In the genomic region with DNA sequence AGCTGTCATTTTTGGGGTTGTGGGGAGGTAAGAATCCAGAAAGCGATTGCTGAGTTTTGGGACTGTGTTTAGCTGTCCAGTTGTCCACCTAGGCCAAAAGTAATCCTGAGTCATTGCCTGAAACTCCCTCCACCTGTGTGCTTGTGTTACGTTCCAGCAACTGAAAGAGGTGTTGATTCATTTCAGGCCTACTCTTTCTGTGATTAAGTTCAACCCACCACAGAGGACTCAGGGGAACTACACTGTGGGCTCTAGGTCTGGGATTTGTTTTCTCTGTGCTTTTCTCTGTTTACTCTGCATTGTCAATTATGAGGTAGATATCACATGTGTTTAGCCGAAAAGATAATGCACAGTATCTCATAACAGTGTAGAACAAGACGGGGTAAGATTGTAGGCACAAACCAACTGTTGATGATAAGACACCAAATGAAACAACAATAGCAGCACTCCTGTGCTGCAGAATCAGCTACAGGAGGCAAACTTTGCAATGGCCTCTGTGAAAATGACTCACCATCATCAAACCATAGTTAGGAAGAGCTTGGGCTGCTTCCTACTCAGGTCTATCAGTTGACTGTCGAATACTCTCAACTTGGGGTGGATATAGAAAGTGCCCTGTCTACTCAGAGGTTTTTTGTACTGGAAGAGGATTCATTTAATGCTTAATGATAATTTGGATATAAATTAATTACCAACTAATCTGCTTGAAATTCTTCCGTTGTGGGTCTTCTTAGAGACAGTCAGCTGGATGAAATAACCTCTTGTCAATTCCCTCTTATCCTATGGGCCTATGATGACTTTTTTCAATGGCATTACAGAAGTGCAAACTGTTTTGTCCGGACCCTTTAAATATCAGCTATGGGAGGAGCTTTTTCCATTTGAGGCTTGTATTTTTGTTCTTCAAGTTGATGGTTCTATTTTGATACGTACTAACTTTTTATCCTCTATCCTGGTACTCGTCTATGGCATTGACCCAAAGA, we compare ENCODE assay signal across 11 cellular contexts.
DNase-seq lines count a peak whose midpoint lies in the region; ATAC-seq, FAIRE-seq and TF ChIP-seq lines count a peak whose summit lies in the region.
"Had no signal": no experiment of that assay in that cellular context is flagged by ENCODE, and none has a peak within 500 bp of the region (broad histone marks: within the 10 kb centered on the region; RNA-seq: fewer than 3 reads in every experiment).

No MANE protein-coding gene starts in this region.

- in situ Hi-C loops in brain microvascular endothelial cell (cut with HindIII; ENCODE audit: low pct_ligation_motif_present, low sequenced_read_pairs): no loop called here

- ATAC-seq in GM18870 (IDR thresholded peaks at IDR 0.05; ENCODE audit: unreplicated experiment) (peak; percentile 95), GM21528 (IDR thresholded peaks at IDR 0.05; ENCODE audit: low FRiP score, unreplicated experiment) (peak; percentile 94), HG03108 (IDR thresholded peaks at IDR 0.05; ENCODE audit: unreplicated experiment) (peak; percentile 95)

- no peak for FAIRE-seq in frontal cortex (lab: Jason Lieb, UNC)
- FAIRE-seq: keratinocyte had no signal

- no peak overlapping the region for H3K27ac ChIP-seq in brain microvascular endothelial cell

- no peak for TF ChIP-seq CTCF in brain microvascular endothelial cell (IDR thresholded peaks at IDR 0.05; ENCODE audit: low read depth, low read length, missing control alignments)

- H3K4me3 ChIP-seq in brain microvascular endothelial cell (ENCODE audit: low read depth, low read length): no peak overlapping the region

- H3K36me3 ChIP-seq in brain microvascular endothelial cell (replicated peaks): no peaks in the 10 kb centered on the region

- H3K27me3 ChIP-seq in brain microvascular endothelial cell (replicated peaks): no peaks in the 10 kb centered on the region

- peak; percentile 2 for DNase-seq in myocyte (ENCODE audit: low read depth)
- no peak for DNase-seq in brain microvascular endothelial cell
- no peak for DNase-seq in activated gamma-delta T cell treated with Interleukin-2 at 50 U/mL for 16 hours
- no peak for DNase-seq in 8988T
- DNase-seq in frontal cortex (ENCODE audit: low spot score in 2 of 2): no peak
- DNase-seq: NCI-H1105, posterior cingulate gyrus had no signal
